8 cellular contexts compared by ENCODE assay signal in the genomic region with DNA sequence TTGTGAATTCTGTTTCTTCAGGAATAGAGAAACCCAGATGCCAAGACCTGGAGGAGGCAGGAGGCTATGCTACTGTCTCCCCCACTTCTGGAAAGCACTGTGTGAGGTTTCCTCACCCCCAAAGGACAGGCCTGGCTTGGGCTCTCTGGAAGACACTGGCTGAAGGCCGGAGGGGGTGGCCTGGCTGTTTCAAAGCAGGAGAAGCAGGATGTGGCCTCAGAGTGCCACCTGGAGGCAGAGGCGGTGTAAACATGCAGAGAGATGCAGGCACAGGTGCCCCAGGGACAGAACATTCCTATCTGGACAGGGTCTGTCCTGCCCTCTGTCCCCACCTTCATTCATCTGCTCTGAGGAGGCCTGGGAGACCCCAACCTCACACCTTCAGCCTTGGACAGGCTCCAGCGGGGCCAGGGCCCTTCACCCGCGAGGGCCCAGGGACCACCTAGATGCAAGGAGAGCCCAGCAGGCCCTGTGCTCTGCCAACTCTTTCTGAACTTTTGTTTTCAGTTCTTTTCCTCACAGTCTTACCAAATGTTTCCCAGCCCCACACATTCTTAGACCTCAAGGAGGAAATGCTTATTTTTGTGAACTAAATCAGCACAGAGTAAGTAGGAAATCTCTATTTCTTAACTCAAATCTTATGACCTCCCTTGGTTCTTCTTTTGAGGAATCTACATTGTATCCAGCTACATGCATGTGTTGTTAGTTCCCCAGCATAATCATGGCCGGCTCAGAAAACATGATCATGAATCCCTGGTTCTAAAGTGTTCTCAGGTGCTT.
A peak's percentile ranks its signal among the peaks of the same experiment; 100 is the strongest.
DNase-seq lines count a peak whose midpoint lies in the region; ATAC-seq and TF ChIP-seq lines count a peak whose summit lies in the region.

No MANE protein-coding gene starts in this region.

- H3K36me3 Mint-ChIP-seq in activated B cell treated with CpG ODN at 0.5 μM for 24 hours (ENCODE audit: low read depth), result no peaks in the 10 kb centered on the region
- H3K36me3 Mint-ChIP-seq in stimulated activated memory B cell treated with anti-CD40 and anti-IgM and Interleukin-4, amounts not matched to agents 10 μg/mL and 1 μg/mL and 100 μg/mL, for 72 hours, result no peaks in the 10 kb centered on the region

- H3K27me3 Mint-ChIP-seq in activated B cell treated with CpG ODN at 0.5 μM for 24 hours, result peaks cover 11% of the 10 kb centered on the region
- peaks cover 12% of the 10 kb centered on the region for H3K27me3 Mint-ChIP-seq in stimulated activated memory B cell treated with anti-CD40 and anti-IgM and Interleukin-4, amounts not matched to agents 10 μg/mL and 1 μg/mL and 100 μg/mL, for 72 hours

- H4K20me1 ChIP-seq in BLaER1 treated with 17β-estradiol and CSF1 and Interleukin-3, amounts not matched to agents 10 nM and 100 nM, result no peaks in the 10 kb centered on the region

- H3K4me1 ChIP-seq in BLaER1 treated with 17β-estradiol and CSF1 and Interleukin-3, amounts not matched to agents 10 nM and 100 nM, result peaks cover 44 to 60% (median 55%) of the 10 kb centered on the region in 10 experiments
- H3K4me1 ChIP-seq in lower lobe of right lung, result peaks cover 9% of the 10 kb centered on the region

- CTCF ChIA-PET in activated B cell treated with CpG ODN at 0.5 μM for 24 hours (lab: Charles Lee), result interaction anchor here (0.7 to 1.1 kb wide), 4 partner anchors 138 to 424 kb away, joined by 3 read pairs; no protein-coding TSS in a partner anchor

- peaks cover 77% of the 10 kb centered on the region for H3K4me1 Mint-ChIP-seq in activated B cell treated with CpG ODN at 0.5 μM for 24 hours
- peaks cover 62% of the 10 kb centered on the region for H3K4me1 Mint-ChIP-seq in stimulated activated memory B cell treated with anti-CD40 and anti-IgM and Interleukin-4, amounts not matched to agents 10 μg/mL and 1 μg/mL and 100 μg/mL, for 72 hours

- peak overlapping the region; percentile 13 to 88 (median 40); a peak in 21 of 22 replicates for H3K4me2 ChIP-seq in BLaER1 treated with 17β-estradiol and CSF1 and Interleukin-3, amounts not matched to agents 10 nM and 100 nM

- no peaks in the 10 kb centered on the region for H3K9me3 ChIP-seq in BLaER1 treated with 17β-estradiol and CSF1 and Interleukin-3, amounts not matched to agents 10 nM and 100 nM (replicated peaks in 1 of 11)
- H3K9me3 ChIP-seq in lower lobe of right lung, result no peaks in the 10 kb centered on the region

- H3K27ac ChIP-seq in BLaER1 treated with 17β-estradiol and CSF1 and Interleukin-3, amounts not matched to agents 10 nM and 100 nM, result peak overlapping the region in 10 of 11 experiments; percentile 2 to 48 (median 34); a peak in 9 of 22 replicates
- H3K27ac ChIP-seq in lower lobe of right lung, result peak overlapping the region; percentile 43

- H3K4me3 ChIP-seq in BLaER1 treated with 17β-estradiol and CSF1 and Interleukin-3, amounts not matched to agents 10 nM and 100 nM, result no peak overlapping the region
- H3K4me3 ChIP-seq in lower lobe of right lung, result no peak overlapping the region

- POLR2A ChIA-PET in activated B cell treated with CpG ODN at 0.5 μM for 24 hours (lab: Charles Lee), result interaction anchor here (1.1 to 2.1 kb wide), 3 partner anchors 8 to 129 kb away, joined by 4 to 11 read pairs (median 10); a partner anchor contains a TSS

- peak overlapping the region in 2 of 11 experiments; percentile 23 to 49; a peak in 4 of 22 replicates for H3K9ac ChIP-seq in BLaER1 treated with 17β-estradiol and CSF1 and Interleukin-3, amounts not matched to agents 10 nM and 100 nM

- no peaks in the 10 kb centered on the region for H3K36me3 ChIP-seq in BLaER1 treated with 17β-estradiol and CSF1 and Interleukin-3, amounts not matched to agents 10 nM and 100 nM
- H3K36me3 ChIP-seq in lower lobe of right lung, result no peaks in the 10 kb centered on the region

- intact Hi-C loops in activated B cell treated with CpG ODN at 0.5 μM for 24 hours (cut with micrococcal nuclease) (loop anchor here (1.0 to 10.0 kb wide), 7 partner anchors 65 to 684 kb away; no protein-coding TSS in a partner anchor), lower lobe of right lung (cut with DNase I) (no loop called here)

- DNase-seq in MV-4-11 (lab: John Stamatoyannopoulos, UW), result peak; percentile 67
- DNase-seq in activated B cell treated with CpG ODN at 0.5 μM for 24 hours, result peak; percentile 67
- peak; percentile 85 for DNase-seq in ecto neural progenitor cell (ENCODE audit: low spot score)
- peak; percentile 77 for DNase-seq in lower lobe of right lung

- H3K27me3 ChIP-seq in BLaER1 treated with 17β-estradiol and CSF1 and Interleukin-3, amounts not matched to agents 10 nM and 100 nM, result no peaks in the 10 kb centered on the region
- H3K27me3 ChIP-seq in lower lobe of right lung (ENCODE audit: low read depth), result no peaks in the 10 kb centered on the region

- H3K9me3 Mint-ChIP-seq in activated B cell treated with CpG ODN at 0.5 μM for 24 hours, result no peaks in the 10 kb centered on the region
- peaks cover 4% of the 10 kb centered on the region for H3K9me3 Mint-ChIP-seq in stimulated activated memory B cell treated with anti-CD40 and anti-IgM and Interleukin-4, amounts not matched to agents 10 μg/mL and 1 μg/mL and 100 μg/mL, for 72 hours

- H3K27ac Mint-ChIP-seq in activated B cell treated with CpG ODN at 0.5 μM for 24 hours, result peak overlapping the region; percentile 62
- H3K27ac Mint-ChIP-seq in stimulated activated memory B cell treated with anti-CD40 and anti-IgM and Interleukin-4, amounts not matched to agents 10 μg/mL and 1 μg/mL and 100 μg/mL, for 72 hours, result peak overlapping the region; percentile 5

- ATAC-seq in GM18907 (IDR thresholded peaks at IDR 0.05; ENCODE audit: unreplicated experiment), result peak; percentile 36
- peak; percentile 41 for ATAC-seq in activated B cell treated with CpG ODN at 0.5 μM for 24 hours (ENCODE audit: low read depth)
- ATAC-seq in lower lobe of right lung, result peak; percentile 83 to 85
- ATAC-seq in stimulated activated memory B cell treated with anti-CD40 and anti-IgM and Interleukin-4, amounts not matched to agents 10 μg/mL and 1 μg/mL and 100 μg/mL, for 72 hours, result peak; percentile 63
- ATAC-seq in GM18517 (IDR thresholded peaks at IDR 0.05; ENCODE audit: unreplicated experiment), result no peak

- peak overlapping the region; percentile 11 for H3K4me3 Mint-ChIP-seq in activated B cell treated with CpG ODN at 0.5 μM for 24 hours
- H3K4me3 Mint-ChIP-seq in stimulated activated memory B cell treated with anti-CD40 and anti-IgM and Interleukin-4, amounts not matched to agents 10 μg/mL and 1 μg/mL and 100 μg/mL, for 72 hours, result peak overlapping the region; percentile 8

- TF ChIP-seq CTCF in activated B cell treated with CpG ODN at 0.5 μM for 24 hours (IDR thresholded peaks at IDR 0.05), result peak; percentile 84
- TF ChIP-seq CTCF in lower lobe of right lung (IDR thresholded peaks at IDR 0.05), result peak; percentile 79
